ENCODE assay signal across 9 cellular contexts in genomic region chr3:158845748-158846350, GRCh38. TPM values are rescaled to one million over a fixed set of nuclear protein-coding genes. Genes with fewer than 3 reads are reported as not detected.
DNase-seq lines count a peak whose midpoint lies in the region; ATAC-seq, FAIRE-seq and TF ChIP-seq lines count a peak whose summit lies in the region.
"Had no signal": no experiment of that assay in that cellular context is flagged by ENCODE, and none has a peak within 500 bp of the region (broad histone marks: within the 10 kb centered on the region; RNA-seq: fewer than 3 reads in every experiment).

No MANE protein-coding gene starts in this region.

- no peak for TF ChIP-seq POLR2A in heart left ventricle (IDR thresholded peaks at IDR 0.05)
- no peak for TF ChIP-seq POLR2A in H54 (IDR thresholded peaks at IDR 0.05; ENCODE audit: low read depth, low read length)
- no peak for TF ChIP-seq POLR2A in endothelial cell of umbilical vein (IDR thresholded peaks at IDR 0.05; ENCODE audit: low read depth, low read length)

- whole genome bisulfite sequencing in heart left ventricle, 4 donors: 16 to 25% (median 20%) methylated on average over 5 of the region's 5 CpGs
- WGBS in right cardiac atrium: 21% methylated on average over 5 of the region's 5 CpGs

- TF ChIP-seq EP300 in neural cell (conservative IDR thresholded peaks at IDR 0.05; ENCODE audit: poor library complexity, severe bottlenecking): peak; percentile 15

- FAIRE-seq in H54 (lab: Jason Lieb, UNC) (peak; percentile 65), endothelial cell of umbilical vein (lab: Jason Lieb, UNC) (peak; percentile 86)
- FAIRE-seq: endometrium had no signal

- CTCF ChIA-PET in endothelial cell of umbilical vein (lab: Charles Lee): interaction anchor here (0.6 to 6.3 kb wide), 22 partner anchors 9 to 741 kb away, joined by 3 to 249 read pairs (median 4); partner anchors contain the start of gene MFSD1

- H3K9me2 ChIP-seq in neural cell (ENCODE audit: insufficient read depth, low read length): no peaks in the 10 kb centered on the region

- H3K36me3 ChIP-seq in heart left ventricle (peaks cover 0 to 3% (median 0%) of the 10 kb centered on the region in 9 donors), endothelial cell of umbilical vein (ENCODE audit: control insufficient read depth in 2 of 2, extremely low read depth in 1 of 2, insufficient read depth in 2 of 2, low read length in 2 of 2) (no peaks in the 10 kb centered on the region), neural cell (ENCODE audit: insufficient read depth, low read length) (no peaks in the 10 kb centered on the region)

- no peaks in the 10 kb centered on the region for H3K36me3 Mint-ChIP-seq in T-helper 17 cell (ENCODE audit: low read depth)

- no peak overlapping the region for H3K4me2 ChIP-seq in endothelial cell of umbilical vein (ENCODE audit: insufficient read depth, low read length)
- no peak overlapping the region for H3K4me2 ChIP-seq in neural cell (ENCODE audit: low read length)

- H3K27me3 ChIP-seq in heart left ventricle (no peaks in the 10 kb centered on the region), right cardiac atrium (ENCODE audit: control insufficient read depth, insufficient read depth) (no peaks in the 10 kb centered on the region), endothelial cell of umbilical vein (ENCODE audit: control insufficient read depth in 2 of 2, insufficient read depth in 2 of 2, low read length in 2 of 2) (no peaks in the 10 kb centered on the region), neural cell (ENCODE audit: insufficient read depth, low read depth, low read length) (no peaks in the 10 kb centered on the region)

- H3K9me3 ChIP-seq in heart left ventricle (no peaks in the 10 kb centered on the region), right cardiac atrium (ENCODE audit: control insufficient read depth, low read length) (no peaks in the 10 kb centered on the region), T-helper 17 cell (ENCODE audit: control insufficient read depth, low read length, poor library complexity, severe bottlenecking) (no peaks in the 10 kb centered on the region), endothelial cell of umbilical vein (replicated peaks; ENCODE audit: control insufficient read depth, insufficient read depth, low read length) (no peaks in the 10 kb centered on the region), neural cell (ENCODE audit: low read length) (no peaks in the 10 kb centered on the region)

- no peaks in the 10 kb centered on the region for H3K9me1 ChIP-seq in endothelial cell of umbilical vein (replicated peaks; ENCODE audit: control insufficient read depth, extremely low read depth, insufficient read depth, low read length)

- no peak overlapping the region for H3K9ac ChIP-seq in endothelial cell of umbilical vein (replicated peaks; ENCODE audit: extremely low read depth, insufficient read depth, low read length)
- no peak overlapping the region for H3K9ac ChIP-seq in neural cell (ENCODE audit: low read length)

- ATAC-seq in heart left ventricle (no peak), right cardiac atrium (no peak), T-helper 17 cell (peak; percentile 63), HG03571 (IDR thresholded peaks at IDR 0.05; ENCODE audit: unreplicated experiment) (no peak)

- H3K27ac ChIP-seq in heart left ventricle (no peak overlapping the region), right cardiac atrium (ENCODE audit: low read length) (no peak overlapping the region), endothelial cell of umbilical vein (ENCODE audit: insufficient read depth, low read depth, low read length) (no peak overlapping the region), neural cell (ENCODE audit: low read length) (no peak overlapping the region)

- TF ChIP-seq CTCF in heart left ventricle (IDR thresholded peaks at IDR 0.05) (peak; percentile 40 to 75 (median 62)), endothelial cell of umbilical vein (IDR thresholded peaks at IDR 0.05; ENCODE audit: extremely low read depth in 1 of 2, insufficient read depth in 1 of 2, low read depth in 1 of 2, low read length in 2 of 2) (peak; percentile 49 to 60), neural cell (IDR thresholded peaks at IDR 0.05; ENCODE audit: poor library complexity, severe bottlenecking) (peak; percentile 94)

- peaks cover 8% of the 10 kb centered on the region for H3K4me1 Mint-ChIP-seq in T-helper 17 cell

- peak overlapping the region; percentile 13 for H2AFZ ChIP-seq in endothelial cell of umbilical vein (ENCODE audit: low read depth, low read length)
- no peak overlapping the region for H2AFZ ChIP-seq in neural cell (ENCODE audit: low read depth, low read length)

- no TSS peak for BruUV-seq in endothelial cell of umbilical vein (replicated peaks; lab: Mats Ljungman, UMichigan)

- H3K4me3 ChIP-seq in heart left ventricle (no peak overlapping the region), right cardiac atrium (ENCODE audit: low read length) (no peak overlapping the region), endothelial cell of umbilical vein (replicated peaks in 1 of 3; ENCODE audit: insufficient read depth in 1 of 3, low read depth in 1 of 3, low read length in 3 of 3) (no peak overlapping the region), neural cell (ENCODE audit: low read length) (no peak overlapping the region)

- no peak overlapping the region for H3K4me3 Mint-ChIP-seq in T-helper 17 cell

- peak; percentile 98 for TF ChIP-seq RAD21 in neural cell (conservative IDR thresholded peaks at IDR 0.05)

- intact Hi-C loops in heart left ventricle (cut with DNase I) (loop anchor here (1.0 to 10.0 kb wide), 11 partner anchors 71 to 1169 kb away; no protein-coding TSS in a partner anchor), right cardiac atrium (cut with DNase I) (loop anchor here in 3 of 4 donors (1.0 to 10.0 kb wide), 3 partner anchors 411 to 419 kb away; no protein-coding TSS in a partner anchor), endothelial cell of umbilical vein (cut with micrococcal nuclease) (loop anchor here (1.0 to 10.0 kb wide), 7 partner anchors 51 to 739 kb away; no protein-coding TSS in a partner anchor)

- POLR2A ChIA-PET in endothelial cell of umbilical vein (lab: Charles Lee): no interaction called here

- peaks cover 4% of the 10 kb centered on the region for H3K27me3 Mint-ChIP-seq in T-helper 17 cell

- H3K4me1 ChIP-seq in heart left ventricle: no peaks in the 10 kb centered on the region
- no peaks in the 10 kb centered on the region for H3K4me1 ChIP-seq in right cardiac atrium (ENCODE audit: control insufficient read depth, insufficient read depth, low read length)
- H3K4me1 ChIP-seq in endothelial cell of umbilical vein (ENCODE audit: control insufficient read depth, extremely low read depth, insufficient read depth, low read length): no peaks in the 10 kb centered on the region

- no peak for DNase-seq in heart left ventricle
- DNase-seq in right cardiac atrium: no peak
- peak; percentile 18 for DNase-seq in H54 (ENCODE audit: insufficient read length, low spot score)
- DNase-seq in NCI-H1105 (lab: John Stamatoyannopoulos, UW): peak; percentile 50
- DNase-seq in T-helper 17 cell: no peak
- peak; percentile 30 for DNase-seq in endothelial cell of umbilical vein (ENCODE audit: low read depth, low spot score)

- dilution Hi-C loops in endothelial cell of umbilical vein (cut with MboI; ENCODE audit: extremely low pct_ligation_motif_present, low sequenced_read_pairs): no loop called here

- no peaks in the 10 kb centered on the region for H4K20me1 ChIP-seq in endothelial cell of umbilical vein (replicated peaks; ENCODE audit: control insufficient read depth, extremely low read depth, insufficient read depth, low read length)
- H4K20me1 ChIP-seq in neural cell (ENCODE audit: insufficient read depth): no peaks in the 10 kb centered on the region

- H3F3A ChIP-seq in neural cell (ENCODE audit: insufficient read depth, low read length, poor library complexity, severe bottlenecking): no peaks in the 10 kb centered on the region

- no peaks in the 10 kb centered on the region for H3K79me2 ChIP-seq in endothelial cell of umbilical vein (ENCODE audit: control insufficient read depth, insufficient read depth, low read length)
- no peaks in the 10 kb centered on the region for H3K79me2 ChIP-seq in neural cell (replicated peaks; ENCODE audit: insufficient read depth, low read length)

- H3K27ac Mint-ChIP-seq in T-helper 17 cell: no peak overlapping the region

TF ChIP-seq in endothelial cell of umbilical vein, 7 proteins besides CTCF, POLR2A, EP300 and RAD21 (continues in another document):
- TF ChIP-seq GATA2 (IDR thresholded peaks at IDR 0.05; ENCODE audit: insufficient read depth, insufficient read length, low read depth, low read length): no peak
- no peak for TF ChIP-seq MAX (IDR thresholded peaks at IDR 0.05; ENCODE audit: insufficient read depth, insufficient read length)
- TF ChIP-seq EZH2 (IDR thresholded peaks at IDR 0.05; ENCODE audit: borderline replicate concordance, low read depth, low read length, severe bottlenecking): no peak

TF ChIP-seq in neural cell, 6 proteins besides CTCF, POLR2A, EP300 and RAD21 (continues in another document):
- TF ChIP-seq MXI1 (conservative IDR thresholded peaks at IDR 0.05; ENCODE audit: poor library complexity, severe bottlenecking) (no peak), EZH2 (IDR thresholded peaks at IDR 0.05; ENCODE audit: borderline replicate concordance, insufficient read depth, low read length, poor library complexity, severe bottlenecking) (no peak)

RNA-seq across cellular contexts. Expression of gene MFSD1, which starts 44.0 kb away (rescaled TPM):
- total RNA-seq in heart left ventricle (10 to 100 TPM; 19.2 to 71.4 (median 35.7) TPM), right cardiac atrium (10 to 100 TPM; 33.7 to 50.8 (median 35.5) TPM), T-helper 17 cell (10 to 100 TPM; 25.1 to 78.2 TPM), endothelial cell of umbilical vein (38.2 and 38.3 TPM in 2 replicates)
- polyA plus RNA-seq in heart left ventricle (10 to 100 TPM in 1 of 2 donors, 1 to 10 TPM in 1; 9.6 to 41.4 TPM), right cardiac atrium (21.9 TPM), endothelial cell of umbilical vein (51.2 and 65.1 TPM in 2 replicates), neural cell (82.4 and 107 TPM in 2 replicates)
- polyA plus RNA-seq in endothelial cell of umbilical vein (2011; cell fraction: cytosol; rRNA removed): 30.8 and 32.1 TPM in 2 replicates
- polyA plus RNA-seq in endothelial cell of umbilical vein (2011; cell fraction: nucleus; rRNA removed): 33.2 and 44.2 TPM in 2 replicates
- polyA plus RNA-seq in endothelial cell of umbilical vein (2012): 38.5 and 57.3 TPM in 2 replicates
- polyA minus RNA-seq in endothelial cell of umbilical vein (82.8 and 84.1 TPM in 2 replicates), neural cell (55.3 and 60.7 TPM in 2 replicates)
- 32.4 TPM for polyA minus RNA-seq in endothelial cell of umbilical vein (2011; cell fraction: cytosol; rRNA and poly(A)+ RNA removed)
- polyA minus RNA-seq in endothelial cell of umbilical vein (2011; cell fraction: nucleus; rRNA and poly(A)+ RNA removed): 32.6 and 49.6 TPM in 2 replicates

Comparison
In these comparisons a context has a peak if more than half of its experiments do, and no peak if none do; other contexts are left out.
1. DNase-seq: peak in H54 (single experiment), NCI-H1105 (single experiment) and endothelial cell of umbilical vein (single experiment); none in heart left ventricle (0 of 5), right cardiac atrium (0 of 3) and T-helper 17 cell (0 of 3).
2. Peak in every context shown above with its lines, with median percentiles within 50 percentile points of each other: CTCF ChIP-seq.